23 cellular contexts compared by ENCODE assay signal in the genomic region with DNA sequence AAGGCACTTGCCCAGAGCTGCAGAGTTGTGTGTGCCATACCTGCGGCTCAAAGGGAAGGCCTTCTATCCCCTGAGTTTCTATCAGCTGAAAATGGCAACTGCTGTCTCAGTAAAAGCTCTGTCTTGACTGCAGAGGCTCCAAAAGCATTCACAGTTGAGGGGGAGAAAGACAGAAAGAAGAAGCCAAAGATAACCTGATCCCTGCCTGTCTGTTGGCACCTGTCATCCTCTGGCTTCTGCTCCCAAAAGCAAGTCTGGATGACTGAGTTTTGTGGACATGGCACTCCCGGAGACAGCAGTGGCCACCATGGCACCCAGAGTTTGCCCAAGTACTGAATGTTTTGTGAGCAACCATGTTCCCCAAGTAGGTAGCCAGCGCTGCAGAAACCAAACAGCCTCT.
"Had no signal": no experiment of that assay in that cellular context is flagged by ENCODE, and none has a peak within 500 bp of the region (broad histone marks: within the 10 kb centered on the region; RNA-seq: fewer than 3 reads in every experiment).

No MANE protein-coding gene starts in this region.

- H3K27ac ChIP-seq: colonic mucosa, hepatocyte, tibial artery had no signal

- H3K4me3 ChIP-seq: colonic mucosa, hepatocyte, lung, skin epidermis, tibial artery had no signal

- FAIRE-seq: bronchial epithelial cell, endometrium had no signal

- H3K27me3 ChIP-seq: colonic mucosa, hepatocyte, tibial artery had no signal

- DNase-seq: activated CD4-positive, alpha-beta memory T cell treated with anti-CD3 and anti-CD28 coated beads for 36 hours; activated CD4-positive, alpha-beta T cell treated with anti-CD3 and anti-CD28 coated beads for 48 hours; activated CD8-positive, alpha-beta memory T cell treated with anti-CD3 and anti-CD28 coated beads, Interleukin-2, amount 10 ng/mL, durations not matched to agents 7 days and 5 days; activated effector memory CD4-positive, alpha-beta T cell treated with anti-CD3 and anti-CD28 coated beads, Interleukin-2, amount 50 U/mL, for 16 hours; activated naive CD4-positive, alpha-beta T cell treated with anti-CD3 and anti-CD28 coated beads, Interleukin-2, amount 10 ng/mL, durations not matched to agents 7 days and 5 days; activated T-cell treated with anti-CD3 and anti-CD28 coated beads for 4 hours; amygdala; colonic mucosa; foreskin fibroblast; immature natural killer cell; nephron progenitor cell; occipital lobe; posterior cingulate gyrus; stimulated activated CD4-positive, alpha-beta T cell treated with anti-CD3 and anti-CD28 coated beads, Interleukin-1b, Interleukin-23, amount 100 ng/mL, for 48 hours; SW 1271; tibial artery had no signal

- H3K27me3 Mint-ChIP-seq: activated CD4-positive, alpha-beta memory T cell treated with anti-CD3 and anti-CD28 coated beads for 36 hours; activated CD8-positive, alpha-beta memory T cell treated with anti-CD3 and anti-CD28 coated beads, Interleukin-2, amount 10 ng/mL, durations not matched to agents 7 days and 5 days; stimulated activated naive CD8-positive, alpha-beta T cell treated with anti-CD3 and anti-CD28 coated beads, Interleukin-15, Interleukin-2, amounts not matched to agents 100 ng/mL and 50 ng/mL, for 24 hours had no signal

- H3K4me1 ChIP-seq: colonic mucosa had no signal

- H3K36me3 ChIP-seq: colonic mucosa had no signal

- H3K27ac Mint-ChIP-seq: activated CD4-positive, alpha-beta memory T cell treated with anti-CD3 and anti-CD28 coated beads for 36 hours; activated CD8-positive, alpha-beta memory T cell treated with anti-CD3 and anti-CD28 coated beads, Interleukin-2, amount 10 ng/mL, durations not matched to agents 7 days and 5 days; activated naive CD4-positive, alpha-beta T cell treated with anti-CD3 and anti-CD28 coated beads, Interleukin-2, amount 10 ng/mL, durations not matched to agents 7 days and 5 days; nephron progenitor cell; stimulated activated naive CD8-positive, alpha-beta T cell treated with anti-CD3 and anti-CD28 coated beads, Interleukin-15, Interleukin-2, amounts not matched to agents 100 ng/mL and 50 ng/mL, for 24 hours had no signal

- H3K9me3 ChIP-seq: colonic mucosa, tibial artery had no signal

- ATAC-seq: activated CD8-positive, alpha-beta memory T cell treated with anti-CD3 and anti-CD28 coated beads, Interleukin-2, amount 10 ng/mL, durations not matched to agents 7 days and 5 days; left lobe of liver had no signal

- H3K4me3 Mint-ChIP-seq: activated CD4-positive, alpha-beta memory T cell treated with anti-CD3 and anti-CD28 coated beads for 36 hours; activated CD8-positive, alpha-beta memory T cell treated with anti-CD3 and anti-CD28 coated beads, Interleukin-2, amount 10 ng/mL, durations not matched to agents 7 days and 5 days; activated naive CD4-positive, alpha-beta T cell treated with anti-CD3 and anti-CD28 coated beads, Interleukin-2, amount 10 ng/mL, durations not matched to agents 7 days and 5 days; immature natural killer cell; nephron progenitor cell; stimulated activated naive CD8-positive, alpha-beta T cell treated with anti-CD3 and anti-CD28 coated beads, Interleukin-15, Interleukin-2, amounts not matched to agents 100 ng/mL and 50 ng/mL, for 24 hours had no signal

- H3K9me3 Mint-ChIP-seq: activated CD4-positive, alpha-beta memory T cell treated with anti-CD3 and anti-CD28 coated beads for 36 hours; activated naive CD4-positive, alpha-beta T cell treated with anti-CD3 and anti-CD28 coated beads, Interleukin-2, amount 10 ng/mL, durations not matched to agents 7 days and 5 days; immature natural killer cell; nephron progenitor cell; stimulated activated naive CD8-positive, alpha-beta T cell treated with anti-CD3 and anti-CD28 coated beads, Interleukin-15, Interleukin-2, amounts not matched to agents 100 ng/mL and 50 ng/mL, for 24 hours had no signal
